In genomic region chr17:21842332-21843317, GRCh38 we compare ENCODE assay signal across 17 cellular contexts.
DNase-seq lines count a peak whose midpoint lies in the region; ATAC-seq, FAIRE-seq and TF ChIP-seq lines count a peak whose summit lies in the region.
"Had no signal": no experiment of that assay in that cellular context is flagged by ENCODE, and none has a peak within 500 bp of the region (broad histone marks: within the 10 kb centered on the region; RNA-seq: fewer than 3 reads in every experiment).

No MANE protein-coding gene starts in this region.

- H3K4me3 ChIP-seq in breast epithelium, result peak overlapping the region in 2 of 3 donors; percentile 23 to 31
- H3K4me3 ChIP-seq in NT2/D1 (ENCODE audit: insufficient read length, low read depth), result peak overlapping the region; percentile 32
- no peak overlapping the region for H3K4me3 ChIP-seq in kidney (ENCODE audit: low read length in 2 of 2)
- H3K4me3 ChIP-seq in suprapubic skin, result peak overlapping the region; percentile 43

- no peak overlapping the region for H3K4me3 Mint-ChIP-seq in MCF 10A (ENCODE audit: unreplicated experiment)
- no peak overlapping the region for H3K4me3 Mint-ChIP-seq in activated T-cell treated with anti-CD3 and anti-CD28 coated beads, Interleukin-2, amount 50 U/mL, for 4 hours

- peaks cover 0 to 22% of the 10 kb centered on the region in 2 donors for H3K27me3 ChIP-seq in breast epithelium
- H3K27me3 ChIP-seq in NT2/D1 (ENCODE audit: insufficient read depth, insufficient read length), result peaks cover 47% of the 10 kb centered on the region
- peaks cover 37% of the 10 kb centered on the region for H3K27me3 ChIP-seq in suprapubic skin

- no peak for FAIRE-seq in kidney (lab: Jason Lieb, UNC)
- FAIRE-seq: GM12891 had no signal

- no peak overlapping the region for H3K27ac Mint-ChIP-seq in MCF 10A (ENCODE audit: low read depth, unreplicated experiment)

- no TSS peak for BruUV-seq in MCF 10A (replicated peaks; lab: Mats Ljungman, UMichigan)

- POLR2A ChIA-PET in MCF 10A (lab: Yijun Ruan, JAX), result no interaction called here

- TF ChIP-seq CTCF in breast epithelium (IDR thresholded peaks at IDR 0.05) (no peak), MCF 10A (IDR thresholded peaks at IDR 0.05; ENCODE audit: unreplicated experiment) (no peak), kidney (IDR thresholded peaks at IDR 0.05; ENCODE audit: borderline replicate concordance, extremely low read depth, insufficient read depth) (no peak), suprapubic skin (IDR thresholded peaks at IDR 0.05) (no peak)

- H3K27ac ChIP-seq in breast epithelium (no peak overlapping the region), kidney (ENCODE audit: low read depth in 2 of 2, low read length in 2 of 2) (no peak overlapping the region), suprapubic skin (no peak overlapping the region)
- H3K27ac ChIP-seq: KMS-11 had no signal

- H3K9me3 ChIP-seq in breast epithelium (peaks cover 13 to 29% of the 10 kb centered on the region in 2 donors), NT2/D1 (ENCODE audit: insufficient read depth, low read length) (no peaks in the 10 kb centered on the region), kidney (ENCODE audit: control insufficient read depth in 1 of 2, low read length in 2 of 2) (no peaks in the 10 kb centered on the region), suprapubic skin (peaks cover 4% of the 10 kb centered on the region)

- H3K9ac ChIP-seq in NT2/D1 (ENCODE audit: insufficient read length, low read depth), result peak overlapping the region; percentile 10
- no peak overlapping the region for H3K9ac ChIP-seq in kidney (ENCODE audit: low read length in 2 of 2)
- H3K9ac ChIP-seq: KMS-11 had no signal

- TF ChIP-seq EP300 in suprapubic skin (IDR thresholded peaks at IDR 0.05), result no peak

- WGBS in suprapubic skin, result 40% methylated on average over 120 of the region's 136 CpGs

- no peak for TF ChIP-seq POLR2A in breast epithelium (IDR thresholded peaks at IDR 0.05)
- TF ChIP-seq POLR2A in suprapubic skin (IDR thresholded peaks at IDR 0.05), result no peak

- H3K4me1 Mint-ChIP-seq in MCF 10A (ENCODE audit: insufficient read depth, unreplicated experiment), result no peaks in the 10 kb centered on the region
- H3K4me1 Mint-ChIP-seq in activated T-cell treated with anti-CD3 and anti-CD28 coated beads, Interleukin-2, amount 50 U/mL, for 4 hours (ENCODE audit: low read depth), result no peaks in the 10 kb centered on the region

- ATAC-seq in activated T-cell treated with anti-CD3 and anti-CD28 coated beads, Interleukin-2, amount 50 U/mL, for 4 hours, result no peak
- ATAC-seq in HG03469 (IDR thresholded peaks at IDR 0.05; ENCODE audit: unreplicated experiment), result no peak

- DNase-seq in breast epithelium (ENCODE audit: low spot score in 2 of 2), result no peak
- DNase-seq in MCF 10A (ENCODE audit: unreplicated experiment), result no peak
- no peak for DNase-seq in NT2/D1 (ENCODE audit: low read depth, low spot score)
- peak; percentile 57 for DNase-seq in kidney
- no peak for DNase-seq in suprapubic skin (ENCODE audit: low spot score in 2 of 2)
- DNase-seq in activated T-cell treated with anti-CD3 and anti-CD28 coated beads, Interleukin-2, amount 50 U/mL, for 4 hours, result no peak
- no peak for DNase-seq in activated CD8-positive, alpha-beta memory T cell treated with anti-CD3 and anti-CD28 coated beads, Interleukin-2, amount 50 U/mL, for 4 hours
- DNase-seq: 8988T, C1 segment of cervical spinal cord, DMS153, MM.1S, NCI-H1105, NCI-H187, NCI-H69 had no signal

- H3K4me1 ChIP-seq in breast epithelium (no peaks in the 10 kb centered on the region), NT2/D1 (ENCODE audit: insufficient read depth, insufficient read length) (no peaks in the 10 kb centered on the region), kidney (ENCODE audit: control insufficient read depth in 1 of 2, insufficient read depth in 1 of 2, low read depth in 1 of 2, low read length in 2 of 2) (no peaks in the 10 kb centered on the region), suprapubic skin (peaks cover 5% of the 10 kb centered on the region)

- no peaks in the 10 kb centered on the region for H3K36me3 Mint-ChIP-seq in MCF 10A (ENCODE audit: insufficient read depth, unreplicated experiment)
- H3K36me3 Mint-ChIP-seq in activated T-cell treated with anti-CD3 and anti-CD28 coated beads, Interleukin-2, amount 50 U/mL, for 4 hours (ENCODE audit: insufficient read depth), result no peaks in the 10 kb centered on the region

- intact Hi-C loops in breast epithelium (cut with DNase I; ENCODE audit: low total_unique reads) (no loop called here), MCF 10A (cut with micrococcal nuclease) (no loop called here), kidney (cut with DNase I) (no loop called here)

- H3K36me3 ChIP-seq in breast epithelium, result no peaks in the 10 kb centered on the region
- H3K36me3 ChIP-seq in NT2/D1 (ENCODE audit: insufficient read depth, insufficient read length, low read length), result no peaks in the 10 kb centered on the region
- H3K36me3 ChIP-seq in kidney (ENCODE audit: control insufficient read depth in 1 of 2, insufficient read depth in 2 of 2, low read length in 2 of 2), result no peaks in the 10 kb centered on the region
- H3K36me3 ChIP-seq in suprapubic skin, result no peaks in the 10 kb centered on the region

- peaks cover 16% of the 10 kb centered on the region for H3K9me3 Mint-ChIP-seq in MCF 10A (ENCODE audit: unreplicated experiment)
- H3K9me3 Mint-ChIP-seq in activated T-cell treated with anti-CD3 and anti-CD28 coated beads, Interleukin-2, amount 50 U/mL, for 4 hours, result peaks cover 14% of the 10 kb centered on the region

- CTCF ChIA-PET in MCF 10A (lab: Yijun Ruan, JAX), result no interaction called here

- H3K27me3 Mint-ChIP-seq in MCF 10A (ENCODE audit: insufficient read depth, unreplicated experiment), result no peaks in the 10 kb centered on the region
- peaks cover 5% of the 10 kb centered on the region for H3K27me3 Mint-ChIP-seq in activated T-cell treated with anti-CD3 and anti-CD28 coated beads, Interleukin-2, amount 50 U/mL, for 4 hours (ENCODE audit: low read depth)

Comparison
In these comparisons a context has a peak if more than half of its experiments do, and no peak if none do; other contexts are left out.
1. H3K4me3 ChIP-seq: peak in breast epithelium (2 of 3), NT2/D1 (single experiment) and suprapubic skin (single experiment); none in kidney (0 of 2).